Comparison of ENCODE assay signal across 14 cellular contexts in the genomic region with DNA sequence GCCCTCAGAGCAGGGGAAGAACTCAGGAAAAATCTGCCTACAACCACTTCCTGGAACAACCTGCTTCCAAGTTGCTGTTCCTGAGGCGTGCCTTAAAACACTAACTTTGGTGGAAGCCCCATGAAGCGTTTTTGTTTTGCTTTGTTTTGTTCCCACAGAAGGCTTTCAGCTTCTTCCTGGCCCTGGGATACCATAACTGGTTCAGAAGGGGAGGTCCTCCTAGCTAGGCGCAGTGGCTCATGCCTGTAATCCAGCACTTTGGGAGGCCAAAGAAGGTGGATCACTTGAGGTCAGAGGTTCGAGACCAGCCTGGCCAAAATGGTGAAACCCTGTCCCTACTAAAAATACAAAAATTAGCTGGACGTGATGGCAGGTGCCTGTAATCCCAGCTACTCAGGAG. TPM values are rescaled to one million over a fixed set of nuclear protein-coding genes. Genes with fewer than 3 reads are reported as not detected.
DNase-seq lines count a peak whose midpoint lies in the region; ATAC-seq and TF ChIP-seq lines count a peak whose summit lies in the region.
"Had no signal": no experiment of that assay in that cellular context is flagged by ENCODE, and none has a peak within 500 bp of the region (broad histone marks: within the 10 kb centered on the region; RNA-seq: fewer than 3 reads in every experiment).

No MANE protein-coding gene starts in this region.

- no peaks in the 10 kb centered on the region for H3K9me3 ChIP-seq in heart left ventricle
- H3K9me3 ChIP-seq in right atrium auricular region = no peaks in the 10 kb centered on the region
- H3K9me3 ChIP-seq in upper lobe of right lung = no peaks in the 10 kb centered on the region

- TF ChIP-seq CTCF in heart left ventricle (IDR thresholded peaks at IDR 0.05) (no peak), right atrium auricular region (IDR thresholded peaks at IDR 0.05) (no peak), brain (conservative IDR thresholded peaks at IDR 0.05) (no peak), natural killer cell (IDR thresholded peaks at IDR 0.05) (no peak), upper lobe of right lung (IDR thresholded peaks at IDR 0.05) (no peak)

- ATAC-seq in heart left ventricle = no peak
- ATAC-seq in natural killer cell = no peak
- no peak for ATAC-seq in upper lobe of right lung
- ATAC-seq in GM18907 (IDR thresholded peaks at IDR 0.05; ENCODE audit: unreplicated experiment) = no peak

- H3K27me3 Mint-ChIP-seq in brain (peaks cover 14% of the 10 kb centered on the region), natural killer cell (ENCODE audit: low read depth in 2 of 2) (peaks cover 0 to 5% of the 10 kb centered on the region in 2 donors)

- peaks cover 0 to 21% (median 7%) of the 10 kb centered on the region in 9 donors for H3K36me3 ChIP-seq in heart left ventricle
- H3K36me3 ChIP-seq in right atrium auricular region = no peaks in the 10 kb centered on the region
- H3K36me3 ChIP-seq in upper lobe of right lung = no peaks in the 10 kb centered on the region

- peaks cover 60% of the 10 kb centered on the region for H3K4me1 Mint-ChIP-seq in brain
- peaks cover 16 to 18% of the 10 kb centered on the region in 2 donors for H3K4me1 Mint-ChIP-seq in natural killer cell

- peak overlapping the region in 4 of 5 experiments; percentile 96 to 99 (median 99) for H3K27ac Mint-ChIP-seq in brain
- peak overlapping the region; percentile 97 to 98 for H3K27ac Mint-ChIP-seq in natural killer cell

- H3K27ac ChIP-seq in heart left ventricle (peak overlapping the region in 11 of 12 donors; percentile 85 to 99 (median 94)), right atrium auricular region (peak overlapping the region in 1 of 2 donors; percentile 95), upper lobe of right lung (peak overlapping the region; percentile 86)

- no peaks in the 10 kb centered on the region for H3K9me3 Mint-ChIP-seq in brain
- no peaks in the 10 kb centered on the region for H3K9me3 Mint-ChIP-seq in natural killer cell

- no peaks in the 10 kb centered on the region for H3K27me3 ChIP-seq in heart left ventricle
- H3K27me3 ChIP-seq in right atrium auricular region = no peaks in the 10 kb centered on the region
- H3K27me3 ChIP-seq in upper lobe of right lung = no peaks in the 10 kb centered on the region

- H3K4me3 Mint-ChIP-seq in brain (peak overlapping the region in 4 of 5 experiments; percentile 90 to 98 (median 92)), natural killer cell (peak overlapping the region; percentile 59)

- 75 to 80% (median 78%) methylated on average over 5 of the region's 5 CpGs for WGBS in heart left ventricle, 4 donors

- DNase-seq in heart left ventricle (no peak), right atrium auricular region (ENCODE audit: low spot score) (no peak), natural killer cell (no peak), upper lobe of right lung (no peak), NOMO-1 treated with DMSO at 0.1 percent for 48 hours (lab: John Stamatoyannopoulos, UW; ENCODE audit: unreplicated experiment) (no peak)
- DNase-seq in activated CD8-positive, alpha-beta memory T cell treated with anti-CD3 and anti-CD28 coated beads, Interleukin-2, amount 50 U/mL, for 4 hours = no peak
- DNase-seq: activated CD4-positive, CD25-positive, alpha-beta regulatory T cell; NCI-H1105 treated with DMSO at 0.1 percent for 48 hours; NCI-H510A treated with DMSO at 0.1 percent for 48 hours; SHP77 treated with DMSO at 0.1 percent for 48 hours had no signal

- no peak for TF ChIP-seq POLR2A in heart left ventricle (IDR thresholded peaks at IDR 0.05)

- H3K4me3 ChIP-seq in heart left ventricle (no peak overlapping the region), right atrium auricular region (no peak overlapping the region), upper lobe of right lung (no peak overlapping the region)

- H3K4me1 ChIP-seq in heart left ventricle = peaks cover 0 to 36% (median 24%) of the 10 kb centered on the region in 12 donors
- peaks cover 0 to 30% of the 10 kb centered on the region in 2 donors for H3K4me1 ChIP-seq in right atrium auricular region
- peaks cover 26% of the 10 kb centered on the region for H3K4me1 ChIP-seq in upper lobe of right lung

- H3K36me3 Mint-ChIP-seq in brain = peaks cover 27% of the 10 kb centered on the region
- no peaks in the 10 kb centered on the region for H3K36me3 Mint-ChIP-seq in natural killer cell

- intact Hi-C loops in heart left ventricle (cut with DNase I) = loop anchor here in 2 of 10 donors (5.0 kb wide), 1 partner anchor 65 kb away; a partner anchor contains a TSS
- intact Hi-C loops in natural killer cell (cut with micrococcal nuclease) = loop anchor here (2.0 kb wide), 1 partner anchor 15 kb away; a partner anchor contains a TSS
- intact Hi-C loops in upper lobe of right lung (cut with DNase I) = no loop called here

RNA-seq across cellular contexts. Expression of a gene that starts 1.2 kb away (rescaled TPM):
- total RNA-seq in heart left ventricle = 10 to 100 TPM; 12.6 to 36.6 (median 20.4) TPM
- polyA plus RNA-seq in heart left ventricle = 10 to 100 TPM in 1 of 2 donors, 1 to 10 TPM in 1; 8.9 to 29.3 TPM
- 10 to 100 TPM; 24.0 to 30.9 TPM for total RNA-seq in right atrium auricular region
- 46.3 TPM for polyA plus RNA-seq in brain (ENCODE audit: insufficient read depth, low read depth, low replicate concordance)
- total RNA-seq in natural killer cell = 10 to 100 TPM; 53.7 to 68.7 (median 57.9) TPM
- 39.5 TPM for total RNA-seq in upper lobe of right lung

RNA-seq across cellular contexts. Expression of a gene that starts 12.1 kb away (rescaled TPM):
- total RNA-seq in heart left ventricle (not detected), right atrium auricular region (under 1 TPM in 1 of 2 donors, not detected in 1; 0.20 TPM), natural killer cell (under 1 TPM in 1 of 3 donors, not detected in 2; 0.30 TPM), upper lobe of right lung (not detected)
- polyA plus RNA-seq in heart left ventricle (not detected), brain (ENCODE audit: insufficient read depth, low read depth, low replicate concordance) (not detected)
- total RNA-seq: lung microvascular endothelial cell had no signal
- polyA plus RNA-seq: BJ had no signal

RNA-seq across cellular contexts. Expression of a gene that starts 15.5 kb away (rescaled TPM):
- total RNA-seq in heart left ventricle (1 to 10 TPM; 1.1 to 5.0 (median 3.3) TPM), right atrium auricular region (1 to 10 TPM; 1.8 to 4.2 TPM), natural killer cell (under 1 TPM in 2 of 3 donors, not detected in 1; 0.52 to 0.83 TPM), upper lobe of right lung (6.6 TPM)
- polyA plus RNA-seq in heart left ventricle (1 to 10 TPM; 3.0 to 4.2 TPM), brain (ENCODE audit: insufficient read depth, low read depth, low replicate concordance) (2.1 TPM)

RNA-seq across cellular contexts. Expression of a gene that starts 26.2 kb away (rescaled TPM):
- total RNA-seq in heart left ventricle (10 to 100 TPM; 13.7 to 72.1 (median 22.1) TPM), right atrium auricular region (10 to 100 TPM; 11.3 to 12.2 TPM), natural killer cell (100 to 1,000 TPM; 283 to 358 (median 336) TPM), upper lobe of right lung (110 TPM)
- polyA plus RNA-seq in heart left ventricle (10 to 100 TPM in 1 of 2 donors, 1 to 10 TPM in 1; 8.5 to 22.8 TPM), brain (ENCODE audit: insufficient read depth, low read depth, low replicate concordance) (3.4 TPM)
